In the genomic region with DNA sequence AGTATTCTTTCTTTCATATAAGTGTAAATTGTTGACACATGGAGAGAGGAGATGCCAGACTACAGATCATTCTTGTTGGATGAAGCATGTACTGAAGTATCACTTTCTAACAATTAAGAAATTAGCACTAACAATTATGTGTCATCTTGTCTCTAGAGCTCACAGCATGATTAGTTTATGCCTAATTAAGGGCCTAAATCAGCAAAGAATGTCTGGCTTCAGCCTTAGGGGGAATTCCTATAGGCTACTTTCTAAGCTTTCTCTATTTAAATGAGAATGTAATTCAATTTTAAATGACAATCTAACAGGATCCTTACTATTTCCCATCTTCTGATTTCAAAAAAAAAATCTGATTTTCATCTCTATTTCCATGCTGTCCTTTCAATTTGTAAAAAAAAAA, we compare ENCODE assay signal across 20 cellular contexts.
"Had no signal": no experiment of that assay in that cellular context is flagged by ENCODE, and none has a peak within 500 bp of the region (broad histone marks: within the 10 kb centered on the region; RNA-seq: fewer than 3 reads in every experiment).

No MANE protein-coding gene starts in this region.

- DNase-seq: effector CD4-positive, alpha-beta T cell; endodermal cell; erythroblast; foreskin keratinocyte; hippocampal formation; left colon; naive thymus-derived CD4-positive, alpha-beta T cell; nephron progenitor cell; posterior cingulate gyrus; sigmoid colon; stimulated activated CD4-positive, alpha-beta T cell treated with anti-CD3 and anti-CD28 coated beads, Interleukin-12 subunit alpha, Interleukin-12 subunit beta, amount 100 ng/mL, for 4 hours; stimulated activated naive CD4-positive, alpha-beta T cell; stomach; substantia nigra; transverse colon had no signal

- H3K36me3 ChIP-seq: neutrophil, right atrium auricular region, sigmoid colon, stomach, thoracic aorta, transverse colon had no signal

- H3K27me3 Mint-ChIP-seq: naive thymus-derived CD4-positive, alpha-beta T cell had no signal

- H3K36me3 Mint-ChIP-seq: naive thymus-derived CD4-positive, alpha-beta T cell had no signal

- ATAC-seq: foreskin keratinocyte; left colon; naive thymus-derived CD4-positive, alpha-beta T cell had no signal

- H3K27me3 ChIP-seq: foreskin keratinocyte, neutrophil, right atrium auricular region, sigmoid colon, stomach, transverse colon had no signal

- H3K27ac Mint-ChIP-seq: endodermal cell; naive thymus-derived CD4-positive, alpha-beta T cell; nephron progenitor cell had no signal

- H3K4me1 Mint-ChIP-seq: naive thymus-derived CD4-positive, alpha-beta T cell; nephron progenitor cell had no signal

- H3K9me3 ChIP-seq: neutrophil, right atrium auricular region, sigmoid colon, stomach, thoracic aorta, transverse colon had no signal

- H3K9me3 Mint-ChIP-seq: endodermal cell, nephron progenitor cell had no signal

- H3K27ac ChIP-seq: coronary artery, foreskin keratinocyte, neutrophil, right atrium auricular region, sigmoid colon, skin epidermis, stomach, thoracic aorta, transverse colon had no signal

- H3K4me3 ChIP-seq: coronary artery, right atrium auricular region, sigmoid colon, skin epidermis, stomach, thoracic aorta, transverse colon had no signal

- H3K4me1 ChIP-seq: foreskin keratinocyte, right atrium auricular region, sigmoid colon, stomach, transverse colon had no signal

- H3K4me3 Mint-ChIP-seq: endodermal cell; naive thymus-derived CD4-positive, alpha-beta T cell; nephron progenitor cell had no signal
